Comparison of ENCODE assay signal across 13 cellular contexts in genomic region chr1:39086386-39087108, GRCh38.
A peak's percentile ranks its signal among the peaks of the same experiment; 100 is the strongest.
DNase-seq lines count a peak whose midpoint lies in the region; TF ChIP-seq lines count a peak whose summit lies in the region.
"Had no signal": no experiment of that assay in that cellular context is flagged by ENCODE, and none has a peak within 500 bp of the region (broad histone marks: within the 10 kb centered on the region; RNA-seq: fewer than 3 reads in every experiment).

No MANE protein-coding gene starts in this region.

- H3K27me3 ChIP-seq in mucosa of rectum (ENCODE audit: control insufficient read depth in 2 of 2, insufficient read depth in 2 of 2, low read length in 2 of 2) (peaks cover 16% of the 10 kb centered on the region in 2 donors), testis (no peaks in the 10 kb centered on the region)

- H3K27ac ChIP-seq in cingulate gyrus (ENCODE audit: low read depth, low read length) (peak overlapping the region; percentile 30), mucosa of rectum (ENCODE audit: low read depth in 2 of 2, low read length in 2 of 2) (peak overlapping the region; percentile 39 to 40), testis (peak overlapping the region; percentile 27 to 53)
- H3K27ac ChIP-seq: VCaP had no signal

- TF ChIP-seq POLR2A in testis (IDR thresholded peaks at IDR 0.05) = no peak

- no peaks in the 10 kb centered on the region for H3K36me3 Mint-ChIP-seq in HFFc6 (ENCODE audit: low read depth)

- peaks cover 3% of the 10 kb centered on the region for H3K27me3 Mint-ChIP-seq in HFFc6 (ENCODE audit: insufficient read depth)

- 65 to 69% methylated on average over 8 of the region's 8 CpGs for WGBS in testis, 2 donors

- intact Hi-C loops in testis (cut with DNase I; ENCODE audit: low total_unique reads) = loop anchor here (5.0 kb wide), 1 partner anchor 1059 kb away; no protein-coding TSS in a partner anchor

- no peaks in the 10 kb centered on the region for H3K9me3 Mint-ChIP-seq in HFFc6
- H3K9me3 Mint-ChIP-seq: activated T-helper 1 cell treated with anti-CD3 and anti-CD28 coated beads, Interleukin-12 subunit alpha, Interleukin-12 subunit beta, Interleukin-2, Interleukin-4 antibody, amounts not matched to agents 30 ng/mL and 10 ng/mL and 1 ng/mL, durations not matched to agents 14 hours and 24 hours and 36 hours had no signal

- H3K4me1 ChIP-seq in mucosa of rectum (ENCODE audit: control insufficient read depth in 2 of 2, insufficient read depth in 2 of 2, low read length in 2 of 2) (peaks cover 0 to 1% of the 10 kb centered on the region in 2 donors), testis (peaks cover 25% of the 10 kb centered on the region)

- H3K4me3 Mint-ChIP-seq in HFFc6 = peak overlapping the region; percentile 75
- H3K4me3 Mint-ChIP-seq: activated T-helper 1 cell treated with anti-CD3 and anti-CD28 coated beads, Interleukin-12 subunit alpha, Interleukin-12 subunit beta, Interleukin-2, Interleukin-4 antibody, amounts not matched to agents 30 ng/mL and 10 ng/mL and 1 ng/mL, durations not matched to agents 14 hours and 24 hours and 36 hours had no signal

- H3K9ac ChIP-seq in mucosa of rectum (ENCODE audit: low read depth in 1 of 2, low read length in 2 of 2) = no peak overlapping the region

- no peak for TF ChIP-seq CTCF in HFFc6 (IDR thresholded peaks at IDR 0.05)
- TF ChIP-seq CTCF in testis (IDR thresholded peaks at IDR 0.05) = no peak

- DNase-seq in HFFc6 (no peak), testis (no peak), NAMALWA (ENCODE audit: low spot score) (no peak), DMS153 (lab: John Stamatoyannopoulos, UW) (no peak)
- DNase-seq in activated CD4-positive, alpha-beta T cell treated with anti-CD3 and anti-CD28 coated beads, Interleukin-2, amount 50 U/mL, for 1 hour = no peak
- DNase-seq: DMS79; NCI-H226; RPMI8226; stimulated activated naive CD4-positive, alpha-beta T cell treated with Interleukin-2 at 50 U/mL for 16 hours had no signal

- H3K4me3 ChIP-seq in mucosa of rectum (ENCODE audit: low read length in 2 of 2) = no peak overlapping the region
- no peak overlapping the region for H3K4me3 ChIP-seq in testis

- H3K4me1 Mint-ChIP-seq in HFFc6 (ENCODE audit: low read depth) = peaks cover 52% of the 10 kb centered on the region

- H3K9me3 ChIP-seq in mucosa of rectum (ENCODE audit: control insufficient read depth in 2 of 2, low read length in 2 of 2) = no peaks in the 10 kb centered on the region
- H3K9me3 ChIP-seq in testis = no peaks in the 10 kb centered on the region

- peak overlapping the region; percentile 86 for H3K27ac Mint-ChIP-seq in HFFc6
- H3K27ac Mint-ChIP-seq: activated T-helper 1 cell treated with anti-CD3 and anti-CD28 coated beads, Interleukin-12 subunit alpha, Interleukin-12 subunit beta, Interleukin-2, Interleukin-4 antibody, amounts not matched to agents 30 ng/mL and 10 ng/mL and 1 ng/mL, durations not matched to agents 14 hours and 24 hours and 36 hours had no signal

- H3K36me3 ChIP-seq in mucosa of rectum (ENCODE audit: control insufficient read depth in 2 of 2, insufficient read depth in 2 of 2, low read length in 2 of 2) (no peaks in the 10 kb centered on the region), testis (ENCODE audit: low read depth, missing control alignments) (no peaks in the 10 kb centered on the region)
